In the genomic region with DNA sequence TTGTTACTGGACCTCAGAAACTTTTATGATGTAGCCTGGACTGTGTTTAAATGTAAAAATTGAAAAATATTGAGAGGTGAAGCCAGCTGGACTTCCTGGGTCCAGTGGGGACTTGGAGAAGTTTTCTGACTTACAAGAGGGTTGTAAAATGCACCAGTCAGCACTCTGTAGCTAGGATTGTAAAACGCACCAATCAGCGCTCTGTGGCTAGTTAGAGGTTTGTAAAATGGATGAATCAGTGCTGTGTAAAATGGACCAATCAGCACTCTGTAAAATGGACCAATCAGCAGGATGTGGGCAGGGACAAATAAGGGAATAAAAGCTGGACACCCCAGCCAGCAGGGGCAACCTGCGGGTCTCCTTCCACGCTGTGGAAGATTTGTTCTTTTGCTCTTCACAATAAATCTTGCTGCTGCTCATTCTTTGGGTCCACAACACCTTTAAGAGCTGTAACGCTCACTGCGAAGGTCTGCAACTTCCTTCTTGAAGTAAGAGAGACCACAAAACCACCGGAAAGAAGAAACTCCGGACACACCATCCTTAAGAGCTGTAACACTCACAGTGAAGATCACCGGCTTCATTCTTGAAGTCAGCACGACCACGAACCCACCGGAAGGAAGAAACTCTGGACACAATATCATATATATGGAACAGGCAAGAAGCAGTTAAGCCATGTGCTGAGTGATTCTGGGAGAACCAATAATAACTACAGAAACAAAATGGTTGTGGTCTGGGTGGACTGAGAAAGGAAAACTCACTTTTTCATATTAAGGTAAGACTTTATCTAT, we compare ENCODE assay signal across 19 cellular contexts.
A peak's percentile ranks its signal among the peaks of the same experiment; 100 is the strongest.
DNase-seq lines count a peak whose midpoint lies in the region; ATAC-seq lines count a peak whose summit lies in the region.
"Had no signal": no experiment of that assay in that cellular context is flagged by ENCODE, and none has a peak within 500 bp of the region (broad histone marks: within the 10 kb centered on the region; RNA-seq: fewer than 3 reads in every experiment).

No MANE protein-coding gene starts in this region.

- peak; percentile 78 for ATAC-seq in GM19467 (IDR thresholded peaks at IDR 0.05; ENCODE audit: unreplicated experiment)
- peak; percentile 67 for ATAC-seq in HG03159 (IDR thresholded peaks at IDR 0.05; ENCODE audit: unreplicated experiment)
- ATAC-seq: gastroesophageal sphincter had no signal

- CTCF ChIA-PET in CD4-positive, alpha-beta memory T cell (lab: Charles Lee; ENCODE audit: partially characterized antibody): no interaction called here

- H3K27ac ChIP-seq in CD4-positive, alpha-beta memory T cell (ENCODE audit: low read depth, low read length): no peak overlapping the region
- H3K27ac ChIP-seq: gastroesophageal sphincter, parathyroid adenoma, SK-N-MC, suprapubic skin had no signal

- no peaks in the 10 kb centered on the region for H3K4me1 Mint-ChIP-seq in CD4-positive, alpha-beta memory T cell

- H3K27me3 ChIP-seq in CD4-positive, alpha-beta memory T cell (ENCODE audit: insufficient read depth, low read length): no peaks in the 10 kb centered on the region
- H3K27me3 ChIP-seq: gastroesophageal sphincter, suprapubic skin had no signal

- no peaks in the 10 kb centered on the region for H3K36me3 Mint-ChIP-seq in CD4-positive, alpha-beta memory T cell
- H3K36me3 Mint-ChIP-seq: activated naive CD8-positive, alpha-beta T cell treated with anti-CD3 and anti-CD28 coated beads, Interleukin-2, amount 10 ng/mL, durations not matched to agents 7 days and 5 days had no signal

- intact Hi-C loops in CD4-positive, alpha-beta memory T cell (cut with micrococcal nuclease): no loop called here

- H3K9me3 Mint-ChIP-seq in CD4-positive, alpha-beta memory T cell: peaks cover 0 to 7% (median 2%) of the 10 kb centered on the region in 8 donors
- H3K9me3 Mint-ChIP-seq: activated naive CD8-positive, alpha-beta T cell treated with anti-CD3 and anti-CD28 coated beads, Interleukin-2, amount 10 ng/mL, durations not matched to agents 7 days and 5 days had no signal

- H3K36me3 ChIP-seq in CD4-positive, alpha-beta memory T cell (ENCODE audit: insufficient read depth, low read length): no peaks in the 10 kb centered on the region
- H3K36me3 ChIP-seq: gastroesophageal sphincter, suprapubic skin had no signal

- no peak overlapping the region for H3K4me3 ChIP-seq in CD4-positive, alpha-beta memory T cell (ENCODE audit: low read length in 2 of 2)
- H3K4me3 ChIP-seq: gastroesophageal sphincter, SK-N-MC, suprapubic skin had no signal

- POLR2A ChIA-PET in CD4-positive, alpha-beta memory T cell (lab: Charles Lee; ENCODE audit: partially characterized antibody): no interaction called here

- no peaks in the 10 kb centered on the region for H3K9me3 ChIP-seq in CD4-positive, alpha-beta memory T cell (ENCODE audit: control insufficient read depth in 1 of 2, low read length in 2 of 2)
- H3K9me3 ChIP-seq: Caco-2, gastroesophageal sphincter, suprapubic skin had no signal

- no peak overlapping the region for H3K4me3 Mint-ChIP-seq in CD4-positive, alpha-beta memory T cell
- H3K4me3 Mint-ChIP-seq: activated naive CD8-positive, alpha-beta T cell treated with anti-CD3 and anti-CD28 coated beads, Interleukin-2, amount 10 ng/mL, durations not matched to agents 7 days and 5 days had no signal

- no peak overlapping the region for H3K27ac Mint-ChIP-seq in CD4-positive, alpha-beta memory T cell
- H3K27ac Mint-ChIP-seq: activated naive CD8-positive, alpha-beta T cell treated with anti-CD3 and anti-CD28 coated beads, Interleukin-2, amount 10 ng/mL, durations not matched to agents 7 days and 5 days had no signal

- peak; percentile 89 to 91 for DNase-seq in AML-193 (lab: John Stamatoyannopoulos, UW)
- DNase-seq in NOMO-1 (lab: John Stamatoyannopoulos, UW; ENCODE audit: unreplicated experiment in 2 of 2): peak; percentile 68 to 87
- DNase-seq in stimulated activated CD4-positive, alpha-beta T cell treated with anti-CD3 and anti-CD28 coated beads, Interleukin-2, amount 100 ng/mL, for 48 hours: no peak
- no peak for DNase-seq in CD4-positive, alpha-beta memory T cell
- no peak for DNase-seq in iPS-NIHi11 (ENCODE audit: low spot score)
- no peak for DNase-seq in cortex of kidney (lab: John Stamatoyannopoulos, UW)
- DNase-seq: activated CD8-positive, alpha-beta memory T cell treated with anti-CD3 and anti-CD28 coated beads, Interleukin-2, amount 50 U/mL, for 48 hours; activated naive CD8-positive, alpha-beta T cell treated with anti-CD3 and anti-CD28 coated beads, Interleukin-2, amount 10 ng/mL, durations not matched to agents 7 days and 5 days; Caco-2; islet precursor cell; Karpas-422; midbrain; NCI-H2029 treated with DMSO at 0.1 percent for 48 hours had no signal

- H3K4me1 ChIP-seq in CD4-positive, alpha-beta memory T cell (ENCODE audit: insufficient read depth, low read length): no peaks in the 10 kb centered on the region
- H3K4me1 ChIP-seq: Caco-2, gastroesophageal sphincter, parathyroid adenoma, suprapubic skin had no signal

- no peaks in the 10 kb centered on the region for H3K27me3 Mint-ChIP-seq in CD4-positive, alpha-beta memory T cell
- H3K27me3 Mint-ChIP-seq: activated naive CD8-positive, alpha-beta T cell treated with anti-CD3 and anti-CD28 coated beads, Interleukin-2, amount 10 ng/mL, durations not matched to agents 7 days and 5 days had no signal

Comparison
In these comparisons a context has a peak if more than half of its experiments do, and no peak if none do; other contexts are left out.
1. DNase-seq: peak in AML-193 (2 of 2) and NOMO-1 (2 of 2); none in stimulated activated CD4-positive, alpha-beta T cell treated with anti-CD3 and anti-CD28 coated beads, Interleukin-2, amount 100 ng/mL, for 48 hours (0 of 2), CD4-positive, alpha-beta memory T cell (0 of 5), iPS-NIHi11 (single experiment) and cortex of kidney (single experiment).